8 cellular contexts compared by ENCODE assay signal in genomic region chr1:58848818-58849411, GRCh38.
A peak's percentile ranks its signal among the peaks of the same experiment; 100 is the strongest.
DNase-seq lines count a peak whose midpoint lies in the region; ATAC-seq and TF ChIP-seq lines count a peak whose summit lies in the region.

No MANE protein-coding gene starts in this region.

- H3K9me3 ChIP-seq in transverse colon: no peaks in the 10 kb centered on the region

- no peaks in the 10 kb centered on the region for H3K9me3 Mint-ChIP-seq in progenitor cell of endocrine pancreas (ENCODE audit: low read depth)

- no peaks in the 10 kb centered on the region for H3K36me3 ChIP-seq in transverse colon

- TF ChIP-seq CTCF in transverse colon (IDR thresholded peaks at IDR 0.05) (no peak), progenitor cell of endocrine pancreas (IDR thresholded peaks at IDR 0.05; ENCODE audit: unreplicated experiment) (no peak)

- peak; percentile 19 for DNase-seq in stimulated activated CD4-positive, alpha-beta T cell treated with anti-CD3 and anti-CD28 coated beads, Interleukin-15, amount 100 ng/mL, for 24 hours
- no peak for DNase-seq in stimulated activated CD4-positive, alpha-beta T cell treated with anti-CD3 and anti-CD28 coated beads, Interleukin-1b, Interleukin-23, amount 100 ng/mL, for 48 hours
- DNase-seq in brain pericyte (ENCODE audit: low read depth, low spot score): peak; percentile 91
- DNase-seq in left colon: peak; percentile 16 to 51
- peak; percentile 25 for DNase-seq in transverse colon
- DNase-seq in NCI-H1436 treated with DMSO at 0.1 percent for 48 hours (lab: John Stamatoyannopoulos, UW): no peak
- no peak for DNase-seq in progenitor cell of endocrine pancreas (ENCODE audit: low spot score, unreplicated experiment)

- ATAC-seq in left colon: peak; percentile 71
- ATAC-seq in GM18873 (IDR thresholded peaks at IDR 0.05; ENCODE audit: low FRiP score, unreplicated experiment): no peak

- peak overlapping the region; percentile 21 to 41 (median 36) for H3K27ac ChIP-seq in transverse colon

- peaks cover 7% of the 10 kb centered on the region for H3K27me3 Mint-ChIP-seq in progenitor cell of endocrine pancreas

- no peak for TF ChIP-seq POLR2A in transverse colon (IDR thresholded peaks at IDR 0.05)

- 0 to 40% methylated on average over 1 to 9 of the region's 9 CpGs for WGBS in transverse colon (ENCODE audit: low coverage in 1 of 2), 2 donors

- no peaks in the 10 kb centered on the region for H3K36me3 Mint-ChIP-seq in progenitor cell of endocrine pancreas (ENCODE audit: insufficient read depth)

- in situ Hi-C loops in transverse colon (cut with MboI; ENCODE audit: low pct_ligation_motif_present in 1 of 4, low pct_unique_long_range_greater_than_20kb in 1 of 4, low sequenced_read_pairs in 3 of 4): no loop called here

- no peak overlapping the region for H3K27ac Mint-ChIP-seq in progenitor cell of endocrine pancreas

- H3K4me3 Mint-ChIP-seq in progenitor cell of endocrine pancreas (ENCODE audit: low read depth): no peak overlapping the region

- H3K27me3 ChIP-seq in transverse colon: no peaks in the 10 kb centered on the region

- H3K4me1 ChIP-seq in transverse colon: peaks cover 4 to 10% (median 7%) of the 10 kb centered on the region in 4 donors

- no peak overlapping the region for H3K4me3 ChIP-seq in transverse colon

- intact Hi-C loops in left colon (cut with DNase I, micrococcal nuclease): no loop called here
- intact Hi-C loops in transverse colon (cut with DNase I; ENCODE audit: low total_unique reads): no loop called here

- H3K4me1 Mint-ChIP-seq in progenitor cell of endocrine pancreas (ENCODE audit: low read depth): peaks cover 13% of the 10 kb centered on the region

- TF ChIP-seq EP300 in transverse colon (IDR thresholded peaks at IDR 0.05; ENCODE audit: low read depth): no peak

Comparison
In these comparisons a context has a peak if more than half of its experiments do, and no peak if none do; other contexts are left out.
1. DNase-seq: peak in stimulated activated CD4-positive, alpha-beta T cell treated with anti-CD3 and anti-CD28 coated beads, Interleukin-15, amount 100 ng/mL, for 24 hours (single experiment), brain pericyte (single experiment), left colon (2 of 2) and transverse colon (single experiment); none in stimulated activated CD4-positive, alpha-beta T cell treated with anti-CD3 and anti-CD28 coated beads, Interleukin-1b, Interleukin-23, amount 100 ng/mL, for 48 hours (single experiment), NCI-H1436 treated with DMSO at 0.1 percent for 48 hours (single experiment) and progenitor cell of endocrine pancreas (single experiment).